In the genomic region with DNA sequence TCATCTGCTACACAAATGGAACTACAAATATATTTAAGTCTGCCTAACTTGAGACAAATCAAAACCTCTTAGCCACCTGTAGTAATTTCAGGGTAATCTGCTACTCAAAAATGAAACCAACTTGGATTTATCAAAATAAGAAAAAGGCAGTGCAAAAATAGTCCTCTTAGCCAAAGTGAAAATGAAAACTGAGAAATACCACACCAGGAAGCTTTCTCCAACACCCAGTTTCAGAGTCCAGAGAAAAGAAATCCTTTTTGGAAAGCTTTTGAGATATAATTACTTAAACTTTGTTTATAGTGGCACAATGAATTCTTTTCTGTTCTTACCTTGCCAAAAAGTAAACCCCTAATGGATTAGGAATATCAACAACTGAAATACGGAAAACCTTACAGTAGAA, we compare ENCODE assay signal across 12 cellular contexts.
A peak's percentile ranks its signal among the peaks of the same experiment; 100 is the strongest.
DNase-seq lines count a peak whose midpoint lies in the region; ATAC-seq and TF ChIP-seq lines count a peak whose summit lies in the region.
"Had no signal": no experiment of that assay in that cellular context is flagged by ENCODE, and none has a peak within 500 bp of the region (broad histone marks: within the 10 kb centered on the region; RNA-seq: fewer than 3 reads in every experiment).

No MANE protein-coding gene starts in this region.

- no peaks in the 10 kb centered on the region for H3K27me3 Mint-ChIP-seq in natural killer cell (ENCODE audit: low read depth in 2 of 2)
- no peaks in the 10 kb centered on the region for H3K27me3 Mint-ChIP-seq in CD8-positive, alpha-beta memory T cell
- H3K27me3 Mint-ChIP-seq: activated CD4-positive, alpha-beta T cell treated with anti-CD3 and anti-CD28 coated beads for 36 hours; activated naive CD8-positive, alpha-beta T cell had no signal

- H3K4me3 ChIP-seq in CD8-positive, alpha-beta memory T cell (ENCODE audit: low read length) = no peak overlapping the region

- no peak for TF ChIP-seq CTCF in natural killer cell (IDR thresholded peaks at IDR 0.05)

- peak overlapping the region; percentile 29 for H3K4me3 Mint-ChIP-seq in natural killer cell
- no peak overlapping the region for H3K4me3 Mint-ChIP-seq in CD8-positive, alpha-beta memory T cell
- H3K4me3 Mint-ChIP-seq: activated CD4-positive, alpha-beta T cell treated with anti-CD3 and anti-CD28 coated beads for 36 hours; activated naive CD8-positive, alpha-beta T cell had no signal

- peaks cover 3 to 5% of the 10 kb centered on the region in 2 donors for H3K9me3 Mint-ChIP-seq in natural killer cell
- peaks cover 4 to 22% (median 10%) of the 10 kb centered on the region in 5 donors for H3K9me3 Mint-ChIP-seq in CD8-positive, alpha-beta memory T cell

- H3K9me3 ChIP-seq in CD8-positive, alpha-beta memory T cell (ENCODE audit: low read length) = no peaks in the 10 kb centered on the region
- H3K9me3 ChIP-seq: neutrophil had no signal

- H3K36me3 Mint-ChIP-seq in natural killer cell = no peaks in the 10 kb centered on the region
- H3K36me3 Mint-ChIP-seq in CD8-positive, alpha-beta memory T cell = no peaks in the 10 kb centered on the region
- H3K36me3 Mint-ChIP-seq: activated naive CD8-positive, alpha-beta T cell had no signal

- POLR2A ChIA-PET in CD8-positive, alpha-beta memory T cell (lab: Charles Lee) = no interaction called here

- CTCF ChIA-PET in CD8-positive, alpha-beta memory T cell (lab: Charles Lee) = no interaction called here

- H3K4me1 ChIP-seq in CD8-positive, alpha-beta memory T cell (ENCODE audit: insufficient read depth, low read length) = no peaks in the 10 kb centered on the region

- no peaks in the 10 kb centered on the region for H3K36me3 ChIP-seq in CD8-positive, alpha-beta memory T cell (ENCODE audit: insufficient read depth, low read length)
- H3K36me3 ChIP-seq: neutrophil had no signal

- intact Hi-C loops in natural killer cell (cut with micrococcal nuclease) (no loop called here), Right ventricle myocardium superior (cut with DNase I) (no loop called here)

- H3K27ac ChIP-seq in CD8-positive, alpha-beta memory T cell (ENCODE audit: low read depth, low read length) = no peak overlapping the region
- H3K27ac ChIP-seq: neutrophil had no signal

- no peaks in the 10 kb centered on the region for H3K27me3 ChIP-seq in CD8-positive, alpha-beta memory T cell (ENCODE audit: insufficient read depth, low read length, poor library complexity, severe bottlenecking)
- H3K27me3 ChIP-seq: neutrophil had no signal

- H3K4me1 Mint-ChIP-seq in natural killer cell = no peaks in the 10 kb centered on the region
- peaks cover 0 to 2% (median 0%) of the 10 kb centered on the region in 3 donors for H3K4me1 Mint-ChIP-seq in CD8-positive, alpha-beta memory T cell
- H3K4me1 Mint-ChIP-seq: activated CD4-positive, alpha-beta T cell treated with anti-CD3 and anti-CD28 coated beads for 36 hours had no signal

- H3K27ac Mint-ChIP-seq in natural killer cell = no peak overlapping the region
- H3K27ac Mint-ChIP-seq in CD8-positive, alpha-beta memory T cell = no peak overlapping the region
- H3K27ac Mint-ChIP-seq: activated CD4-positive, alpha-beta T cell treated with anti-CD3 and anti-CD28 coated beads for 36 hours; activated naive CD8-positive, alpha-beta T cell had no signal

- DNase-seq in OCI-M1 (lab: John Stamatoyannopoulos, UW) (peak; percentile 68), natural killer cell (no peak), Right ventricle myocardium superior (no peak), T-helper 1 cell (no peak), amygdala (lab: John Stamatoyannopoulos, UW) (no peak)
- no peak for DNase-seq in CD8-positive, alpha-beta memory T cell
- DNase-seq: activated CD4-positive, alpha-beta T cell treated with anti-CD3 and anti-CD28 coated beads for 36 hours; stimulated activated CD4-positive, alpha-beta T cell treated with anti-CD3 and anti-CD28 coated beads, Interleukin-4, amount 100 ng/mL, for 24 hours had no signal

- ATAC-seq in GM18861 (IDR thresholded peaks at IDR 0.05; ENCODE audit: unreplicated experiment) (peak; percentile 86), HG02798 (IDR thresholded peaks at IDR 0.05; ENCODE audit: poor library complexity, unreplicated experiment) (peak; percentile 71), natural killer cell (no peak), Right ventricle myocardium superior (ENCODE audit: poor library complexity) (no peak)
- ATAC-seq: activated CD4-positive, alpha-beta T cell treated with anti-CD3 and anti-CD28 coated beads for 36 hours had no signal

Comparison
In these comparisons a context has a peak if more than half of its experiments do, and no peak if none do; other contexts are left out.
1. ATAC-seq: peak in GM18861 (single experiment) and HG02798 (single experiment); none in natural killer cell (0 of 3) and Right ventricle myocardium superior (single experiment).